15 cellular contexts compared by ENCODE assay signal in the genomic region with DNA sequence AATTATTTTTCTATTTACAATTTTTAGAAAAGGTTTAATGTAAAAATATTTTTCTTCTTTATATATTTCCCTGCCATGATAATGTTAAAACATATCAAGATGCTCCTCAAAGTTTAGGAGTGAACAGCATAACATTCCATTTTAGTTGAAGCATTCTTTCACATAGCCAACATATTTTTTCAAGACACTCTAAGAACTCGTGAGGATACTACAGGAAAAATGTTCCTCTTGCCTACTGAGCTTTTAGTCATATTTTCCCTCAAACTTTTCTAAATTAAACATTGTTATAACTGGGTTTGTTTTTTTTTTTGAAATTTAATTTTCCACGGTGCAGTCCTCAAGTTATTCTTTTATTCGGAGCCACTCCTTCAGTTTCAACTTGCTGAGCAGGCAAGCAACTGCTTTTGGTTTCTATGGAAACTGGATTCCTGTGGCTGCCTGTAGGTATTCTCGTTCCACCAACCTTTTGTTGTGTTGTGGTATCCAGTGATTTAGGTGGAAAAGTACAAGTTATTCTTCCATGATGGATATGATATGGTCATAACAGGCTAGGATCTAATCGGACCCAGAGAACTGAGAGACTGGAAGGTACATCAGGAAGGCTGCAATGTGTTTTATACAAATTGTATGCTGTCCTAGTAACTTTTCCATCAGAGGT.
DNase-seq lines count a peak whose midpoint lies in the region; ATAC-seq, FAIRE-seq and TF ChIP-seq lines count a peak whose summit lies in the region.
"Had no signal": no experiment of that assay in that cellular context is flagged by ENCODE, and none has a peak within 500 bp of the region (broad histone marks: within the 10 kb centered on the region; RNA-seq: fewer than 3 reads in every experiment).

No MANE protein-coding gene starts in this region.

- no peak overlapping the region for H2BK15ac ChIP-seq in IMR-90 (ENCODE audit: low read depth, low read length)

- H4K20me1 ChIP-seq in IMR-90 (ENCODE audit: insufficient read depth, low read length) = no peaks in the 10 kb centered on the region

- TF ChIP-seq POLR2A in IMR-90 (IDR thresholded peaks at IDR 0.05; ENCODE audit: low read depth, low read length) = no peak
- no peak for TF ChIP-seq POLR2A in esophagus squamous epithelium (IDR thresholded peaks at IDR 0.05)

- TF ChIP-seq CTCF in IMR-90 (conservative IDR thresholded peaks at IDR 0.05; ENCODE audit: low read depth, low read length) = no peak
- no peak for TF ChIP-seq CTCF in brain microvascular endothelial cell (IDR thresholded peaks at IDR 0.05; ENCODE audit: low read depth, low read length, missing control alignments)
- no peak for TF ChIP-seq CTCF in esophagus squamous epithelium (IDR thresholded peaks at IDR 0.05)

- no peak overlapping the region for H3K23ac ChIP-seq in IMR-90 (ENCODE audit: low read depth, low read length)

- H3K27me3 ChIP-seq in IMR-90 (ENCODE audit: control insufficient read depth, insufficient read depth, low read length) (no peaks in the 10 kb centered on the region), brain microvascular endothelial cell (replicated peaks) (no peaks in the 10 kb centered on the region), small intestine (ENCODE audit: control insufficient read depth in 2 of 2, insufficient read depth in 2 of 2, low read length in 2 of 2) (no peaks in the 10 kb centered on the region), esophagus squamous epithelium (no peaks in the 10 kb centered on the region)

- H3K27ac ChIP-seq in IMR-90 (ENCODE audit: insufficient read depth, low read length) (no peak overlapping the region), brain microvascular endothelial cell (no peak overlapping the region), small intestine (ENCODE audit: low read depth in 1 of 2, low read length in 1 of 2) (no peak overlapping the region), esophagus squamous epithelium (no peak overlapping the region)
- H3K27ac ChIP-seq: HL-60, skin epidermis had no signal

- H2BK5ac ChIP-seq in IMR-90 (ENCODE audit: low read depth, low read length, poor library complexity, severe bottlenecking) = no peak overlapping the region

- 0 out of 2 replicates have a peak overlapping the region, but pooled peaks have one; percentile 4 for H3K4me2 ChIP-seq in IMR-90 (ENCODE audit: low read depth, low read length)

- no peak overlapping the region for H4K5ac ChIP-seq in IMR-90 (ENCODE audit: low read depth, low read length)

- H3K18ac ChIP-seq in IMR-90 (ENCODE audit: low read depth, low read length) = no peak overlapping the region

- no peaks in the 10 kb centered on the region for H3K9me1 ChIP-seq in IMR-90 (ENCODE audit: insufficient read depth, low read length)

- H3K4me3 ChIP-seq in IMR-90 (ENCODE audit: insufficient read depth, low read depth, low read length) (no peak overlapping the region), brain microvascular endothelial cell (ENCODE audit: low read depth, low read length) (no peak overlapping the region), small intestine (ENCODE audit: low read depth in 1 of 2, low read length in 2 of 2) (no peak overlapping the region), esophagus squamous epithelium (no peak overlapping the region)
- H3K4me3 ChIP-seq: skin epidermis had no signal

- DNase-seq in IMR-90 = peak; percentile 54
- peak; percentile 63 for DNase-seq in brain microvascular endothelial cell
- DNase-seq in iPS-NIHi11 (ENCODE audit: low spot score) = peak; percentile 26
- DNase-seq in small intestine = no peak
- no peak for DNase-seq in stimulated activated naive CD4-positive, alpha-beta T cell treated with Interleukin-2 at 50 U/mL for 16 hours (lab: John Stamatoyannopoulos, UW)
- DNase-seq in esophagus squamous epithelium (lab: John Stamatoyannopoulos, UW) = no peak
- DNase-seq: activated CD4-positive, alpha-beta T cell treated with anti-CD3 and anti-CD28 coated beads, Interleukin-2, amount 50 U/mL, for 1 hour; activated gamma-delta T cell; cerebellar nuclear complex; naive thymus-derived CD4-positive, alpha-beta T cell had no signal

- no peak overlapping the region for H3K14ac ChIP-seq in IMR-90 (replicated peaks; ENCODE audit: low read depth, low read length)

- 60% methylated on average over 1 of the region's 5 CpGs; no CpG with 5 or more reads in 1 of the 2 experiments for WGBS in IMR-90 (ENCODE audit: extremely low coverage in 2 of 2, insufficient read length in 1 of 2), 2 experiments
- 34 to 43% (median 39%) methylated on average over 5 of the region's 5 CpGs for WGBS in small intestine, 3 donors
- 13 to 28% methylated on average over 5 of the region's 5 CpGs for WGBS in esophagus squamous epithelium, 2 donors

- dilution Hi-C loops in IMR-90 (cut with HindIII; ENCODE audit: low sequenced_read_pairs, unreplicated experiment) = no loop called here

- CTCF ChIA-PET in IMR-90 (lab: Yijun Ruan, JAX) = interaction anchor here (0.6 kb wide), 2 partner anchors 73 to 331 kb away, joined by 4 read pairs; no protein-coding TSS in a partner anchor

- no peak overlapping the region for H2AK5ac ChIP-seq in IMR-90 (ENCODE audit: low read depth, low read length)

- intact Hi-C loops in IMR-90 (cut with micrococcal nuclease) (no loop called here), esophagus squamous epithelium (cut with DNase I) (no loop called here)

- H3K79me1 ChIP-seq in IMR-90 (ENCODE audit: low read depth in 1 of 2, low read length in 2 of 2) = no peaks in the 10 kb centered on the region

- H4K91ac ChIP-seq in IMR-90 (ENCODE audit: insufficient read depth, low read depth, low read length) = no peak overlapping the region; the same call in 1 of the 2 replicates

- no peak overlapping the region for H3K9ac ChIP-seq in IMR-90 (ENCODE audit: low read depth, low read length)

- H3K4ac ChIP-seq in IMR-90 (ENCODE audit: low read depth, low read length) = no peak overlapping the region

- peak; percentile 73 for FAIRE-seq in small intestine (lab: Jason Lieb, UNC)

- POLR2A ChIA-PET in IMR-90 (lab: Charles Lee; ENCODE audit: unreplicated experiment) = no interaction called here

- H3K4me1 ChIP-seq in IMR-90 (ENCODE audit: control insufficient read depth, insufficient read depth, low read length) (no peaks in the 10 kb centered on the region), small intestine (ENCODE audit: control insufficient read depth in 2 of 2, insufficient read depth in 1 of 2, low read depth in 1 of 2, low read length in 1 of 2) (no peaks in the 10 kb centered on the region), esophagus squamous epithelium (no peaks in the 10 kb centered on the region)
- H3K4me1 ChIP-seq: Caco-2 had no signal

- no peak for TF ChIP-seq RAD21 in IMR-90 (IDR thresholded peaks at IDR 0.05; ENCODE audit: low read length)

- no peak overlapping the region for H2AK9ac ChIP-seq in IMR-90 (replicated peaks; ENCODE audit: low read depth, low read length, poor library complexity)

- peak overlapping the region; percentile 26; the same call in 1 of the 2 replicates for H2BK120ac ChIP-seq in IMR-90 (ENCODE audit: low read depth, low read length)

- H2AFZ ChIP-seq in IMR-90 (replicated peaks; ENCODE audit: low read length, poor library complexity) = no peak overlapping the region

- H3K36me3 ChIP-seq in IMR-90 (ENCODE audit: control insufficient read depth, insufficient read depth, low read length) (no peaks in the 10 kb centered on the region), brain microvascular endothelial cell (replicated peaks) (no peaks in the 10 kb centered on the region), small intestine (ENCODE audit: control insufficient read depth in 2 of 2, insufficient read depth in 2 of 2, low read length in 2 of 2) (no peaks in the 10 kb centered on the region), esophagus squamous epithelium (no peaks in the 10 kb centered on the region)

- H3K9me3 ChIP-seq in IMR-90 (ENCODE audit: control insufficient read depth, insufficient read depth, low read length) = no peaks in the 10 kb centered on the region
- H3K9me3 ChIP-seq in small intestine (ENCODE audit: control insufficient read depth, low read depth) = no peaks in the 10 kb centered on the region
- H3K9me3 ChIP-seq in esophagus squamous epithelium = peaks cover 0 to 5% (median 0%) of the 10 kb centered on the region in 3 donors

- H4K8ac ChIP-seq in IMR-90 (ENCODE audit: low read depth in 2 of 2, low read length in 2 of 2) = no peak overlapping the region

- H2BK20ac ChIP-seq in IMR-90 (ENCODE audit: low read depth, low read length) = peak overlapping the region; percentile 68; the same call in 1 of the 2 replicates

- peak; percentile 56 for ATAC-seq in IMR-90 (ENCODE audit: low read depth)
- ATAC-seq in GM21786 (IDR thresholded peaks at IDR 0.05; ENCODE audit: unreplicated experiment) = no peak
- ATAC-seq in HG03045 (IDR thresholded peaks at IDR 0.05; ENCODE audit: unreplicated experiment) = no peak
- ATAC-seq: naive thymus-derived CD4-positive, alpha-beta T cell had no signal

- in situ Hi-C loops in IMR-90 (cut with MboI; ENCODE audit: low sequenced_read_pairs) (no loop called here), brain microvascular endothelial cell (cut with HindIII; ENCODE audit: low pct_ligation_motif_present, low sequenced_read_pairs) (no loop called here)

- H3K56ac ChIP-seq in IMR-90 (ENCODE audit: extremely low read depth, insufficient read depth, low read length) = no peak overlapping the region

- BruUV-seq in IMR-90 (replicated peaks; lab: Mats Ljungman, UMichigan) = no TSS peak

TF ChIP-seq in IMR-90, 13 proteins besides CTCF, POLR2A, EP300 and RAD21:
- TF ChIP-seq CEBPB (IDR thresholded peaks at IDR 0.05; ENCODE audit: low read depth, low read length) = no peak
- TF ChIP-seq MAFK (IDR thresholded peaks at IDR 0.05; ENCODE audit: low read depth, low read length) = 0 out of 2 replicates have a peak, but pooled peaks have one; percentile 29

Comparison
In these comparisons a context has a peak if more than half of its experiments do, and no peak if none do; other contexts are left out.
1. DNase-seq: peak in IMR-90 (single experiment), brain microvascular endothelial cell (single experiment) and iPS-NIHi11 (single experiment); none in small intestine (single experiment), stimulated activated naive CD4-positive, alpha-beta T cell treated with Interleukin-2 at 50 U/mL for 16 hours (single experiment) and esophagus squamous epithelium (single experiment).